7 cellular contexts compared by ENCODE assay signal in genomic region chr17:75013077-75013391, GRCh38. TPM values are rescaled to one million over a fixed set of nuclear protein-coding genes. Genes with fewer than 3 reads are reported as not detected.
DNase-seq lines count a peak whose midpoint lies in the region; ATAC-seq, FAIRE-seq and TF ChIP-seq lines count a peak whose summit lies in the region.

No MANE protein-coding gene starts in this region.

- H3K9ac ChIP-seq in HUES64 (ENCODE audit: low read depth, low read length) = peak overlapping the region; percentile 86
- peak overlapping the region; percentile 76 for H3K9ac ChIP-seq in keratinocyte (ENCODE audit: control insufficient read depth, extremely low read depth, insufficient read depth, low read length)

- H3K9me1 ChIP-seq in keratinocyte (ENCODE audit: control insufficient read depth, extremely low read depth, insufficient read depth, low read length) = peaks cover 4% of the 10 kb centered on the region

- H3K36me3 ChIP-seq in HUES64 (ENCODE audit: insufficient read depth, low read length) (peaks cover 8% of the 10 kb centered on the region; the same call in 1 of the 2 replicates), keratinocyte (ENCODE audit: control insufficient read depth in 2 of 2, extremely low read depth in 1 of 2, insufficient read depth in 2 of 2, low read length in 2 of 2) (peaks cover 0 to 2% of the 10 kb centered on the region in 2 experiments)

- TF ChIP-seq CTCF in keratinocyte (optimal IDR thresholded peaks at IDR 0.05 in 1 of 3, IDR thresholded peaks at IDR 0.05 in 1 of 3, conservative IDR thresholded peaks at IDR 0.05 in 1 of 3; ENCODE audit: extremely low read depth in 1 of 3, insufficient read depth in 2 of 3, low read length in 3 of 3) = no peak

- H3K4me2 ChIP-seq in keratinocyte (ENCODE audit: control insufficient read depth, extremely low read depth, insufficient read depth, low read depth, low read length) = peak overlapping the region; percentile 96

- WGBS in HUES64 = 3% methylated on average over 10 of the region's 10 CpGs

- H3K9me3 ChIP-seq in HUES64 (ENCODE audit: insufficient read depth, low read depth, low read length) (no peaks in the 10 kb centered on the region), keratinocyte (ENCODE audit: control insufficient read depth, low read depth, low read length) (no peaks in the 10 kb centered on the region)

- peaks cover 0 to 12% of the 10 kb centered on the region in 2 donors for H3K36me3 Mint-ChIP-seq in activated naive CD4-positive, alpha-beta T cell treated with anti-CD3 and anti-CD28 coated beads, Interleukin-2, amount 50 U/mL, for 72 hours

- peak overlapping the region; percentile 91; the same call in 1 of the 2 replicates for H3K27ac ChIP-seq in HUES64 (ENCODE audit: low read depth, low read length)
- H3K27ac ChIP-seq in keratinocyte (ENCODE audit: control insufficient read depth, insufficient read depth, low read length) = peak overlapping the region; percentile 61
- peak overlapping the region; percentile 85 for H3K27ac ChIP-seq in substantia nigra (ENCODE audit: low read depth, low read length, poor library complexity, severe bottlenecking)

- H3K4me3 ChIP-seq in HUES64 (ENCODE audit: low read length) (peak overlapping the region; percentile 65), keratinocyte (ENCODE audit: control insufficient read depth in 2 of 3, extremely low read depth in 1 of 3, insufficient read depth in 2 of 3, low read depth in 1 of 3, low read length in 3 of 3) (peak overlapping the region; percentile 75 to 90 (median 87))

- no peaks in the 10 kb centered on the region for H4K20me1 ChIP-seq in keratinocyte (ENCODE audit: control insufficient read depth, extremely low read depth, insufficient read depth, low read length)

- peaks cover 18% of the 10 kb centered on the region for H3K4me1 ChIP-seq in HUES64 (ENCODE audit: insufficient read depth, low read length)
- peaks cover 21% of the 10 kb centered on the region for H3K4me1 ChIP-seq in keratinocyte (ENCODE audit: control insufficient read depth, extremely low read depth, insufficient read depth, low read length)

- H3K79me2 ChIP-seq in keratinocyte (ENCODE audit: control insufficient read depth, insufficient read depth, low read length) = peaks cover 26% of the 10 kb centered on the region

- peak overlapping the region; percentile 70 to 91 for H3K27ac Mint-ChIP-seq in activated naive CD4-positive, alpha-beta T cell treated with anti-CD3 and anti-CD28 coated beads, Interleukin-2, amount 50 U/mL, for 72 hours

- dilution Hi-C loops in keratinocyte (cut with MboI; ENCODE audit: extremely low pct_ligation_motif_present, low sequenced_read_pairs) = no loop called here

- DNase-seq in activated naive CD4-positive, alpha-beta T cell treated with anti-CD3 and anti-CD28 coated beads, Interleukin-2, amount 50 U/mL, for 72 hours (ENCODE audit: low spot score in 2 of 2) = no peak
- DNase-seq in keratinocyte (ENCODE audit: low read depth, low spot score) (no peak), substantia nigra (lab: John Stamatoyannopoulos, UW) (peak in 1 of 49 donors; percentile 53), HuH-7.5 (ENCODE audit: low spot score) (no peak)
- DNase-seq in stimulated activated CD8-positive, alpha-beta memory T cell treated with anti-CD3 and anti-CD28 coated beads, Interleukin-4, amount 100 ng/mL, for 48 hours = no peak

- no peak for FAIRE-seq in keratinocyte (lab: Jason Lieb, UNC)

- H2AFZ ChIP-seq in keratinocyte (ENCODE audit: control insufficient read depth, low read length) = no peak overlapping the region

- H3K27me3 ChIP-seq in HUES64 (ENCODE audit: insufficient read depth, low read length) (no peaks in the 10 kb centered on the region), keratinocyte (ENCODE audit: control insufficient read depth, extremely low read depth, insufficient read depth, low read length) (no peaks in the 10 kb centered on the region)

- no peak for ATAC-seq in activated naive CD4-positive, alpha-beta T cell treated with anti-CD3 and anti-CD28 coated beads, Interleukin-2, amount 50 U/mL, for 72 hours
- ATAC-seq in GM21367 (IDR thresholded peaks at IDR 0.05; ENCODE audit: unreplicated experiment) = no peak

- H3K9me3 Mint-ChIP-seq in activated naive CD4-positive, alpha-beta T cell treated with anti-CD3 and anti-CD28 coated beads, Interleukin-2, amount 50 U/mL, for 72 hours = no peaks in the 10 kb centered on the region

RNA-seq across cellular contexts. Expression of gene MRPL58, which starts 0.6 kb away (rescaled TPM):
- polyA plus RNA-seq in HUES64 (2013, experiment 1 of 2) = 49.1 TPM
- 52.9 TPM for polyA plus RNA-seq in HUES64 (2013, experiment 2 of 2)
- total RNA-seq in activated naive CD4-positive, alpha-beta T cell treated with anti-CD3 and anti-CD28 coated beads, Interleukin-2, amount 50 U/mL, for 72 hours = 10 to 100 TPM; 29.8 to 48.1 TPM
- 43.3 to 61.1 TPM (median 53.6 TPM) in 3 replicates for polyA plus RNA-seq in keratinocyte
- polyA plus RNA-seq in keratinocyte (2011; ENCODE audit: low read depth) = 71.3 TPM
- polyA plus RNA-seq in keratinocyte (2011; cell fraction: cytosol; rRNA removed) = 41.1 and 43.1 TPM in 2 replicates
- polyA plus RNA-seq in keratinocyte (2011; cell fraction: nucleus; rRNA removed) = 20.9 and 24.8 TPM in 2 replicates
- polyA plus RNA-seq in keratinocyte (2012; ENCODE audit: low replicate concordance) = 32.9 and 50.3 TPM in 2 replicates
- 5.0 to 12.5 TPM (median 9.9 TPM) in 3 replicates for polyA minus RNA-seq in keratinocyte
- polyA minus RNA-seq in keratinocyte (2011; cell fraction: cytosol; rRNA and poly(A)+ RNA removed) = 20.1 TPM
- 6.4 and 7.1 TPM in 2 replicates for polyA minus RNA-seq in keratinocyte (2011; cell fraction: nucleus; rRNA and poly(A)+ RNA removed)

RNA-seq across cellular contexts. Expression of gene CDR2L, which starts 25.6 kb away (rescaled TPM):
- 16.6 TPM for polyA plus RNA-seq in HUES64 (2013, experiment 1 of 2)
- polyA plus RNA-seq in HUES64 (2013, experiment 2 of 2) = 16.5 TPM
- total RNA-seq in activated naive CD4-positive, alpha-beta T cell treated with anti-CD3 and anti-CD28 coated beads, Interleukin-2, amount 50 U/mL, for 72 hours = 1 to 10 TPM; 1.5 TPM
- polyA plus RNA-seq in keratinocyte = 7.1 to 16.0 TPM (median 9.3 TPM) in 3 replicates
- polyA plus RNA-seq in keratinocyte (2011; ENCODE audit: low read depth) = 4.2 TPM
- polyA plus RNA-seq in keratinocyte (2011; cell fraction: cytosol; rRNA removed) = 11.5 and 21.7 TPM in 2 replicates
- polyA plus RNA-seq in keratinocyte (2011; cell fraction: nucleus; rRNA removed) = 16.4 and 20.9 TPM in 2 replicates
- 8.8 and 14.6 TPM in 2 replicates for polyA plus RNA-seq in keratinocyte (2012; ENCODE audit: low replicate concordance)
- 6.2 to 14.1 TPM (median 14.1 TPM) in 3 replicates for polyA minus RNA-seq in keratinocyte
- polyA minus RNA-seq in keratinocyte (2011; cell fraction: cytosol; rRNA and poly(A)+ RNA removed) = 27.0 TPM
- 9.2 and 9.8 TPM in 2 replicates for polyA minus RNA-seq in keratinocyte (2011; cell fraction: nucleus; rRNA and poly(A)+ RNA removed)

RNA-seq across cellular contexts. Expression of gene ATP5PD, which starts 33.7 kb away (rescaled TPM):
- polyA plus RNA-seq in HUES64 (2013, experiment 1 of 2) = 254 TPM
- polyA plus RNA-seq in HUES64 (2013, experiment 2 of 2) = 305 TPM
- 100 to 1,000 TPM; 193 to 218 TPM for total RNA-seq in activated naive CD4-positive, alpha-beta T cell treated with anti-CD3 and anti-CD28 coated beads, Interleukin-2, amount 50 U/mL, for 72 hours
- 240 to 406 TPM (median 276 TPM) in 3 replicates for polyA plus RNA-seq in keratinocyte
- polyA plus RNA-seq in keratinocyte (2011; ENCODE audit: low read depth) = 568 TPM
- 359 and 386 TPM in 2 replicates for polyA plus RNA-seq in keratinocyte (2011; cell fraction: cytosol; rRNA removed)
- 150 and 186 TPM in 2 replicates for polyA plus RNA-seq in keratinocyte (2011; cell fraction: nucleus; rRNA removed)
- 433 and 520 TPM in 2 replicates for polyA plus RNA-seq in keratinocyte (2012; ENCODE audit: low replicate concordance)
- 94.7 to 314 TPM (median 216 TPM) in 3 replicates for polyA minus RNA-seq in keratinocyte
- polyA minus RNA-seq in keratinocyte (2011; cell fraction: cytosol; rRNA and poly(A)+ RNA removed) = 120 TPM
- polyA minus RNA-seq in keratinocyte (2011; cell fraction: nucleus; rRNA and poly(A)+ RNA removed) = 37.8 and 44.1 TPM in 2 replicates

RNA-seq across cellular contexts. Expression of gene KCTD2, which starts 34.0 kb away (rescaled TPM):
- polyA plus RNA-seq in HUES64 (2013, experiment 1 of 2) = 27.8 TPM
- 27.6 TPM for polyA plus RNA-seq in HUES64 (2013, experiment 2 of 2)
- total RNA-seq in activated naive CD4-positive, alpha-beta T cell treated with anti-CD3 and anti-CD28 coated beads, Interleukin-2, amount 50 U/mL, for 72 hours = 10 to 100 TPM; 17.4 to 19.4 TPM
- polyA plus RNA-seq in keratinocyte = 20.7 to 22.8 TPM (median 21.2 TPM) in 3 replicates
- 15.9 TPM for polyA plus RNA-seq in keratinocyte (2011; ENCODE audit: low read depth)
- polyA plus RNA-seq in keratinocyte (2011; cell fraction: cytosol; rRNA removed) = 18.1 and 21.4 TPM in 2 replicates
- 23.4 and 23.9 TPM in 2 replicates for polyA plus RNA-seq in keratinocyte (2011; cell fraction: nucleus; rRNA removed)
- 11.6 and 14.1 TPM in 2 replicates for polyA plus RNA-seq in keratinocyte (2012; ENCODE audit: low replicate concordance)
- polyA minus RNA-seq in keratinocyte = 14.8 to 18.9 TPM (median 16.1 TPM) in 3 replicates
- polyA minus RNA-seq in keratinocyte (2011; cell fraction: cytosol; rRNA and poly(A)+ RNA removed) = 10.0 TPM
- polyA minus RNA-seq in keratinocyte (2011; cell fraction: nucleus; rRNA and poly(A)+ RNA removed) = 8.2 and 12.1 TPM in 2 replicates

RNA-seq across cellular contexts. Expression of gene HID1, which starts 40.5 kb away (rescaled TPM):
- polyA plus RNA-seq in HUES64 (2013, experiment 1 of 2) = 2.7 TPM
- 3.7 TPM for polyA plus RNA-seq in HUES64 (2013, experiment 2 of 2)
- 1 to 10 TPM; 1.6 to 2.8 TPM for total RNA-seq in activated naive CD4-positive, alpha-beta T cell treated with anti-CD3 and anti-CD28 coated beads, Interleukin-2, amount 50 U/mL, for 72 hours
- 0.19 to 1.0 TPM (median 0.33 TPM) in 3 replicates for polyA plus RNA-seq in keratinocyte
- polyA plus RNA-seq in keratinocyte (2011; ENCODE audit: low read depth) = 2.1 TPM
- polyA plus RNA-seq in keratinocyte (2011; cell fraction: cytosol; rRNA removed) = 0.32 and 0.78 TPM in 2 replicates
- 0.93 and 0.98 TPM in 2 replicates for polyA plus RNA-seq in keratinocyte (2011; cell fraction: nucleus; rRNA removed)
- polyA plus RNA-seq in keratinocyte (2012; ENCODE audit: low replicate concordance) = 0.11 and 2.1 TPM in 2 replicates
- polyA minus RNA-seq in keratinocyte = 0.46 to 1.9 TPM (median 0.86 TPM) in 3 replicates
- not detected for polyA minus RNA-seq in keratinocyte (2011; cell fraction: cytosol; rRNA and poly(A)+ RNA removed)
- 0.74 and 1.1 TPM in 2 replicates for polyA minus RNA-seq in keratinocyte (2011; cell fraction: nucleus; rRNA and poly(A)+ RNA removed)
